In the genomic region with DNA sequence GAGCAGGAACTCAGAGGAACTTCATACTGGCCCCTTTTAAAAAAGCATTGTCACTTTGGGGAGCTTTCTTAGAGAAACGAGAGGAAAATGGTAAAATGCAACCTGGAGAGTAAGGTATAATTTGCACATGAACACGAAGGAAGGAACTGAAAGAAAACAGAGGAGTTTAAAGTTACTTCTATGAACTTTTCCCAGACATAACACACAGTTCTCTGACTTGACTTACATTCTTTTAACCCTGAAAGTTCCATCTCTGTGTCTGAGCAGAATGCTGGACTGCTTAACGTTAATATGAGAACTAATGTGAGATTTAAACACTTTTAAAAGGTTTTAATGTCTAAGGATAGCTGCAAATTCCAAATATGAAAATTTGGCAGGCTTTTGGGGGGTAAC, we compare ENCODE assay signal across 11 cellular contexts.
DNase-seq lines count a peak whose midpoint lies in the region; ATAC-seq and TF ChIP-seq lines count a peak whose summit lies in the region.
"Had no signal": no experiment of that assay in that cellular context is flagged by ENCODE, and none has a peak within 500 bp of the region (broad histone marks: within the 10 kb centered on the region; RNA-seq: fewer than 3 reads in every experiment).

No MANE protein-coding gene starts in this region.

- no peak for TF ChIP-seq POLR2A in sigmoid colon (IDR thresholded peaks at IDR 0.05)

- TF ChIP-seq CTCF in BE2C (IDR thresholded peaks at IDR 0.05; ENCODE audit: low read depth, low read length) (no peak), fibroblast of pulmonary artery (IDR thresholded peaks at IDR 0.05; ENCODE audit: low read length, missing control alignments) (no peak), sigmoid colon (IDR thresholded peaks at IDR 0.05) (no peak)

- no peak for DNase-seq in BE2C
- no peak for DNase-seq in fibroblast of pulmonary artery (ENCODE audit: low read depth)
- DNase-seq in sigmoid colon = no peak
- no peak for DNase-seq in amniotic stem cell (lab: John Stamatoyannopoulos, UW)
- no peak for DNase-seq in activated CD4-positive, CD25-positive, alpha-beta regulatory T cell treated with anti-CD3 and anti-CD28 coated beads, Interleukin-2, amount 50 U/mL, for 72 hours
- no peak for DNase-seq in NCI-H345 treated with DMSO at 0.1 percent for 48 hours (lab: John Stamatoyannopoulos, UW; ENCODE audit: unreplicated experiment)
- DNase-seq: GF-D8, NCI-H1930 had no signal

- H3K4me1 ChIP-seq in BE2C (peaks cover 7% of the 10 kb centered on the region), sigmoid colon (peaks cover 0 to 80% (median 60%) of the 10 kb centered on the region in 4 donors)

- no peaks in the 10 kb centered on the region for H3K9me3 ChIP-seq in BE2C
- H3K9me3 ChIP-seq in sigmoid colon = no peaks in the 10 kb centered on the region

- TF ChIP-seq EP300 in sigmoid colon (IDR thresholded peaks at IDR 0.05) = no peak

- no peaks in the 10 kb centered on the region for H3K36me3 ChIP-seq in BE2C
- no peaks in the 10 kb centered on the region for H3K36me3 ChIP-seq in sigmoid colon

- WGBS in sigmoid colon, 2 donors = 26 to 33% methylated on average over 3 of the region's 3 CpGs

- H3K27ac ChIP-seq in angular gyrus (ENCODE audit: low read depth, low read length) (peak overlapping the region; percentile 94), sigmoid colon (peak overlapping the region; percentile 78 to 88 (median 84))

- intact Hi-C loops in sigmoid colon (cut with DNase I) = loop anchor here (5.0 to 10.0 kb wide), 7 partner anchors 43 to 270 kb away; partner anchors contain the start of gene NFIA

- H3K27me3 ChIP-seq in BE2C (no peaks in the 10 kb centered on the region), sigmoid colon (no peaks in the 10 kb centered on the region)

- H3K4me3 ChIP-seq in BE2C (ENCODE audit: low read depth, low read length) (peak overlapping the region; percentile 49), fibroblast of pulmonary artery (replicated peaks; ENCODE audit: low read depth, low read length) (peak overlapping the region; percentile 9), sigmoid colon (peak overlapping the region; percentile 29 to 41 (median 38))

- ATAC-seq in HG02938 (IDR thresholded peaks at IDR 0.05; ENCODE audit: unreplicated experiment) = no peak
- ATAC-seq: activated CD4-positive, CD25-positive, alpha-beta regulatory T cell treated with anti-CD3 and anti-CD28 coated beads, Interleukin-2, amount 50 U/mL, for 24 hours had no signal
